Comparison of ENCODE assay signal across 15 cellular contexts in genomic region chr14:50978888-50979287, GRCh38. TPM values are rescaled to one million over a fixed set of nuclear protein-coding genes. Genes with fewer than 3 reads are reported as not detected.
DNase-seq lines count a peak whose midpoint lies in the region; ATAC-seq, FAIRE-seq and TF ChIP-seq lines count a peak whose summit lies in the region.
"Had no signal": no experiment of that assay in that cellular context is flagged by ENCODE, and none has a peak within 500 bp of the region (broad histone marks: within the 10 kb centered on the region; RNA-seq: fewer than 3 reads in every experiment).

No MANE protein-coding gene starts in this region.

- no peak for DNase-seq in GM12892 (ENCODE audit: insufficient read length)
- no peak for DNase-seq in DMS53 treated with DMSO at 0.1 percent for 48 hours (lab: John Stamatoyannopoulos, UW; ENCODE audit: unreplicated experiment)
- no peak for DNase-seq in MG63
- no peak for DNase-seq in heart left ventricle
- DNase-seq in SK-N-SH = no peak
- DNase-seq: adrenal gland, DMS79 treated with DMSO at 0.1 percent for 48 hours, GOT3, NCI-H1930, PC-3, right cardiac atrium, testis had no signal

- no peaks in the 10 kb centered on the region for H3K79me2 ChIP-seq in SK-N-SH (ENCODE audit: insufficient read depth)

- no peak overlapping the region for H3K4me3 ChIP-seq in MG63
- no peak overlapping the region for H3K4me3 ChIP-seq in heart left ventricle
- H3K4me3 ChIP-seq in SK-N-SH (ENCODE audit: low read depth in 2 of 2, low read length in 1 of 2) = no peak overlapping the region
- H3K4me3 ChIP-seq: adrenal gland, testis had no signal

- H3K4me2 ChIP-seq in SK-N-SH = no peak overlapping the region

- TF ChIP-seq POLR2A in GM12892 (IDR thresholded peaks at IDR 0.05; ENCODE audit: low read depth, low read length) (no peak), heart left ventricle (IDR thresholded peaks at IDR 0.05) (no peak)

- no peak overlapping the region for H3K27ac ChIP-seq in heart left ventricle
- no peak overlapping the region for H3K27ac ChIP-seq in SK-N-SH (ENCODE audit: low read depth in 2 of 2, low read length in 1 of 2)
- H3K27ac ChIP-seq: adrenal gland, testis had no signal

- WGBS in heart left ventricle, 4 donors = 85 to 95% (median 90%) methylated on average over 4 of the region's 4 CpGs
- 92% methylated on average over 4 of the region's 4 CpGs for WGBS in SK-N-SH (ENCODE audit: low lambda C conversion rate)

- no peak for TF ChIP-seq EP300 in SK-N-SH (IDR thresholded peaks at IDR 0.05; ENCODE audit: borderline replicate concordance in 1 of 2, low read depth in 1 of 2, low read length in 1 of 2)

- H3K9ac ChIP-seq in SK-N-SH = no peak overlapping the region

- CTCF ChIA-PET in SK-N-SH (lab: Yijun Ruan, JAX) = interaction anchor here (1.2 kb wide), 2 partner anchors 14 to 17 kb away, joined by 3 read pairs; no protein-coding TSS in a partner anchor

- TF ChIP-seq RAD21 in SK-N-SH (IDR thresholded peaks at IDR 0.05; ENCODE audit: low read length) = no peak

- H3K27me3 ChIP-seq in MG63 (no peaks in the 10 kb centered on the region), heart left ventricle (no peaks in the 10 kb centered on the region), SK-N-SH (ENCODE audit: insufficient read depth) (no peaks in the 10 kb centered on the region)
- H3K27me3 ChIP-seq: adrenal gland, testis had no signal

- TF ChIP-seq CTCF in heart left ventricle (IDR thresholded peaks at IDR 0.05) (no peak), SK-N-SH (IDR thresholded peaks at IDR 0.05) (no peak)

- H2AFZ ChIP-seq in SK-N-SH (ENCODE audit: low read depth) = no peak overlapping the region

- no peaks in the 10 kb centered on the region for H3K9me2 ChIP-seq in SK-N-SH

- H3F3A ChIP-seq in SK-N-SH (replicated peaks; ENCODE audit: insufficient read depth) = no peaks in the 10 kb centered on the region

- H3K9me3 ChIP-seq in MG63 (no peaks in the 10 kb centered on the region), heart left ventricle (no peaks in the 10 kb centered on the region), SK-N-SH (no peaks in the 10 kb centered on the region)
- H3K9me3 ChIP-seq: adrenal gland, testis had no signal

- ATAC-seq in GM19395 (IDR thresholded peaks at IDR 0.05; ENCODE audit: unreplicated experiment) (peak; percentile 94), HG02798 (IDR thresholded peaks at IDR 0.05; ENCODE audit: poor library complexity, unreplicated experiment) (peak; percentile 82), HG03442 (IDR thresholded peaks at IDR 0.05; ENCODE audit: unreplicated experiment) (peak; percentile 87), heart left ventricle (no peak)
- ATAC-seq: PC-3, right cardiac atrium had no signal

- H4K20me1 ChIP-seq in SK-N-SH (ENCODE audit: insufficient read depth) = no peaks in the 10 kb centered on the region

- POLR2A ChIA-PET in SK-N-SH (lab: Yijun Ruan, JAX) = no interaction called here

- peaks cover 0 to 4% (median 0%) of the 10 kb centered on the region in 12 donors for H3K4me1 ChIP-seq in heart left ventricle
- peaks cover 0 to 6% of the 10 kb centered on the region in 2 experiments; a peak in 1 of 4 replicates for H3K4me1 ChIP-seq in SK-N-SH (ENCODE audit: control insufficient read depth in 1 of 2, insufficient read depth in 2 of 2, low read depth in 1 of 2, low read length in 1 of 2)
- H3K4me1 ChIP-seq: adrenal gland, testis had no signal

- H3K36me3 ChIP-seq in MG63 = no peaks in the 10 kb centered on the region
- H3K36me3 ChIP-seq in heart left ventricle = no peaks in the 10 kb centered on the region
- H3K36me3 ChIP-seq in SK-N-SH (replicated peaks in 1 of 2; ENCODE audit: control insufficient read depth in 1 of 2, insufficient read depth in 2 of 2, low read length in 1 of 2) = no peaks in the 10 kb centered on the region
- H3K36me3 ChIP-seq: adrenal gland had no signal

- peak; percentile 70 for FAIRE-seq in GM12892 (lab: Jason Lieb, UNC)

- intact Hi-C loops in heart left ventricle (cut with DNase I) = no loop called here

TF ChIP-seq in SK-N-SH, 30 proteins besides CTCF, POLR2A, EP300 and RAD21:
- TF ChIP-seq FOXJ3 (CRISPR knock-in tag; IDR thresholded peaks at IDR 0.05) (no peak), YY1 (IDR thresholded peaks at IDR 0.05; ENCODE audit: low read depth) (no peak), RFX5 (IDR thresholded peaks at IDR 0.05; ENCODE audit: low read length) (no peak), NRF1 (IDR thresholded peaks at IDR 0.05; ENCODE audit: low read depth, low read length) (no peak), EZH2phosphoT487 (IDR thresholded peaks at IDR 0.05; ENCODE audit: borderline replicate concordance, low read depth) (no peak), FOSL2 (IDR thresholded peaks at IDR 0.05; ENCODE audit: borderline replicate concordance, low read depth) (no peak), SIN3A (IDR thresholded peaks at IDR 0.05; ENCODE audit: borderline replicate concordance, low read depth, low read length) (no peak), GATA2 (CRISPR knock-in tag; IDR thresholded peaks at IDR 0.05) (no peak), FOXM1 (IDR thresholded peaks at IDR 0.05; ENCODE audit: low read depth) (no peak), MAX (IDR thresholded peaks at IDR 0.05; ENCODE audit: low read depth) (no peak)

RNA-seq across cellular contexts. Expression of gene PYGL, which starts 34.6 kb away (rescaled TPM):
- 10.1 TPM for polyA plus RNA-seq in GM12892 (2012; ENCODE audit: missing spikeins)
- total RNA-seq in MG63 (2014; rRNA removed; shearing (Covaris generic); ENCODE audit: low replicate concordance) = 0.63 and 2.3 TPM in 2 replicates
- 10 to 100 TPM in 3 of 9 donors, 1 to 10 TPM in 6; 4.1 to 25.5 (median 6.7) TPM for total RNA-seq in heart left ventricle
- polyA plus RNA-seq in heart left ventricle (1 to 10 TPM; 2.3 to 6.7 TPM), SK-N-SH (2012; rRNA removed) (60.2 and 66.4 TPM in 2 replicates)
- polyA plus RNA-seq in SK-N-SH (2012; cell fraction: cytosol; rRNA removed) = 62.8 and 70.4 TPM in 2 replicates
- polyA plus RNA-seq in SK-N-SH (2012; cell fraction: nucleus; rRNA removed) = 48.1 and 72.3 TPM in 2 replicates

Comparison
In these comparisons a context has a peak if more than half of its experiments do, and no peak if none do; other contexts are left out.
1. ATAC-seq: peak in GM19395 (single experiment), HG02798 (single experiment) and HG03442 (single experiment); none in heart left ventricle (0 of 4).